19 cellular contexts compared by ENCODE assay signal in the genomic region with DNA sequence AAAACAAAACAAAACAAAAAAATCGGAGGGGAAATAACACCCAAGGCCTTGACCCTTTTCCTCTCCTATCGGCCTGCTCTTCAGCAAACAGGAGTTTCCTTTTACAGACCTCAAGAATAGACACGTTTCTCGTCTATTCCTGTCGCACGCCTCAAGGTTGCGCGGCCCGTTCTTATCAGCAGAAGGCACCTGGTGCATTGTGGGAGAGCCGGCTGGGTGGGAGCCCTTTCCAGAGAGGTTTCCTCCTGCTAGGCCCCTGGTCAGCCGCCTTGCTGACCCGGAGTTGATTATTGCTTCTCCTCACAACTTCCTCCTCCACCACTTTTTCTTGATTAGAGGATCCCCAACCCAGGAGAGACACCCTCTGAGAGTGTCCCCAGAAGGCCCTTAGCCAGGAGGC.
DNase-seq lines count a peak whose midpoint lies in the region; ATAC-seq, FAIRE-seq and TF ChIP-seq lines count a peak whose summit lies in the region.
"Had no signal": no experiment of that assay in that cellular context is flagged by ENCODE, and none has a peak within 500 bp of the region (broad histone marks: within the 10 kb centered on the region; RNA-seq: fewer than 3 reads in every experiment).

No MANE protein-coding gene starts in this region.

- H2AFZ ChIP-seq in K562 (ENCODE audit: low read depth, low read length) = no peak overlapping the region

- CTCF ChIA-PET in K562 (lab: Yijun Ruan, JAX; ENCODE audit: low intra/inter-chr PET ratio) = no interaction called here

- DNase-seq in left cardiac atrium (peak; percentile 45), Right ventricle myocardium inferior (ENCODE audit: missing footprints) (no peak), K562 (ENCODE audit: extremely low read depth in 1 of 4, low spot score in 3 of 4) (peak; percentile 28 to 59 (median 38)), left kidney (ENCODE audit: low read depth, low spot score) (peak; percentile 31), spleen (peak; percentile 83), AG20443 (ENCODE audit: low spot score) (no peak), pons (ENCODE audit: low spot score) (no peak)
- DNase-seq: CD8-positive, alpha-beta memory T cell; DMS79 treated with DMSO at 0.1 percent for 48 hours; Kasumi-1; MM.1S; NCI-H1105; NCI-H1694; NCI-H524 treated with DMSO at 0.1 percent for 48 hours; Peyer's patch; SHP77 had no signal

- no peak overlapping the region for H3K27ac ChIP-seq in K562 (ENCODE audit: extremely low read depth, low read depth, low read length)
- H3K27ac ChIP-seq in spleen = peak overlapping the region in 7 of 8 donors; percentile 26 to 74 (median 67)
- H3K27ac ChIP-seq: 22Rv1, Peyer's patch had no signal

- H3K79me2 ChIP-seq in K562 (ENCODE audit: control insufficient read depth, insufficient read depth, low read length) = no peaks in the 10 kb centered on the region

- under 1% methylated on average over 10 of the region's 12 CpGs for WGBS in K562 (ENCODE audit: insufficient coverage, low coverage, missing lambda C conversion rate)
- WGBS in spleen, 5 donors = 13 to 37% (median 16%) methylated on average over 12 of the region's 12 CpGs

- TF ChIP-seq POLR2A in K562 (conservative IDR thresholded peaks at IDR 0.05) (no peak), spleen (IDR thresholded peaks at IDR 0.05) (no peak)

- TF ChIP-seq RAD21 in K562 (CRISPR knock-in tag; conservative IDR thresholded peaks at IDR 0.05 in 1 of 2, IDR thresholded peaks at IDR 0.05 in 1 of 2) = no peak

- ATAC-seq in left cardiac atrium (no peak), Right ventricle myocardium inferior (no peak), K562 (peak; percentile 84), GM18907 (IDR thresholded peaks at IDR 0.05; ENCODE audit: unreplicated experiment) (no peak)
- ATAC-seq: HCT116 had no signal

- H3K36me3 ChIP-seq in K562 (ENCODE audit: control insufficient read depth, insufficient read depth, low read length) (no peaks in the 10 kb centered on the region), spleen (no peaks in the 10 kb centered on the region)
- H3K36me3 ChIP-seq: Peyer's patch had no signal

- no peaks in the 10 kb centered on the region for H4K20me1 ChIP-seq in K562 (replicated peaks; ENCODE audit: control insufficient read depth, insufficient read depth, low read length)

- no peaks in the 10 kb centered on the region for H3K9me1 ChIP-seq in K562 (ENCODE audit: control insufficient read depth, insufficient read depth, low read length)

- H3K9me3 ChIP-seq in K562 (replicated peaks; ENCODE audit: control insufficient read depth, insufficient read depth, low read depth, low read length) (no peaks in the 10 kb centered on the region), spleen (peaks cover 0 to 18% (median 3%) of the 10 kb centered on the region in 8 donors)
- H3K9me3 ChIP-seq: Peyer's patch had no signal

- TF ChIP-seq EP300 in K562 (IDR thresholded peaks at IDR 0.05; ENCODE audit: low read length) = no peak

- intact Hi-C loops in left cardiac atrium (cut with DNase I) (no loop called here), Right ventricle myocardium inferior (cut with DNase I) (no loop called here), K562 (cut with micrococcal nuclease) (no loop called here), spleen (cut with DNase I; ENCODE audit: low total_unique reads) (no loop called here)

- H3K27me3 ChIP-seq in K562 (ENCODE audit: control insufficient read depth in 2 of 2, insufficient read depth in 2 of 2, low read length in 2 of 2) (peaks cover 0 to 6% of the 10 kb centered on the region in 2 experiments; a peak in 1 of 5 replicates), spleen (replicated peaks in 1 of 7) (peaks cover 0 to 35% (median 0%) of the 10 kb centered on the region in 7 donors)
- H3K27me3 ChIP-seq: Peyer's patch had no signal

- TF ChIP-seq CTCF in K562 (IDR thresholded peaks at IDR 0.05 in 2 of 3, conservative IDR thresholded peaks at IDR 0.05 in 1 of 3; ENCODE audit: insufficient read depth in 2 of 3, low read depth in 1 of 3, low read length in 3 of 3) (no peak), spleen (IDR thresholded peaks at IDR 0.05 in 8 of 11, conservative IDR thresholded peaks at IDR 0.05 in 3 of 11) (no peak)

- POLR2A ChIA-PET in K562 (lab: Yijun Ruan, JAX) = no interaction called here

- H3K4me3 ChIP-seq in K562 (no peak overlapping the region), spleen (no peak overlapping the region)
- H3K4me3 ChIP-seq: Peyer's patch had no signal

- BruUV-seq in K562 (replicated peaks; lab: Mats Ljungman, UMichigan) = no TSS peak

- H3K4me1 ChIP-seq in K562 (replicated peaks in 1 of 2; ENCODE audit: control insufficient read depth in 2 of 2, insufficient read depth in 2 of 2, low read length in 2 of 2) (no peaks in the 10 kb centered on the region; a peak in 1 of 5 replicates), spleen (peaks cover 0 to 19% (median 8%) of the 10 kb centered on the region in 6 donors)
- H3K4me1 ChIP-seq: Peyer's patch had no signal

- FAIRE-seq in K562 (lab: Jason Lieb, UNC) = no peak

- H3K4me2 ChIP-seq in K562 (ENCODE audit: insufficient read depth, low read length) = peak overlapping the region; percentile 32; the same call in 1 of the 2 replicates

- H3K9ac ChIP-seq in K562 (ENCODE audit: insufficient read depth in 1 of 2, low read depth in 2 of 2, low read length in 2 of 2) = no peak overlapping the region

- in situ Hi-C loops in K562 (cut with MboI) = no loop called here

TF ChIP-seq in K562, 482 proteins besides CTCF, POLR2A, EP300 and RAD21 (continues in another document):
- TF ChIP-seq HDAC3 (IDR thresholded peaks at IDR 0.05; ENCODE audit: borderline replicate concordance, partially characterized antibody) (no peak), TAF15 (IDR thresholded peaks at IDR 0.05; ENCODE audit: low read depth, low read length) (no peak), ZNF124 (CRISPR knock-in tag; IDR thresholded peaks at IDR 0.05) (no peak), CBFA2T3 (IDR thresholded peaks at IDR 0.05) (peak; percentile 36; the same call in 1 of the 2 replicates), ZNF133 (CRISPR knock-in tag; IDR thresholded peaks at IDR 0.05) (no peak), TCF3 (CRISPR knock-in tag; IDR thresholded peaks at IDR 0.05) (0 out of 2 replicates have a peak, but pooled peaks have one; percentile 45), ZNF175 (CRISPR knock-in tag; IDR thresholded peaks at IDR 0.05; ENCODE audit: low read depth) (no peak), ZNF511 (CRISPR knock-in tag; IDR thresholded peaks at IDR 0.05) (no peak), NR4A1 (CRISPR knock-in tag; IDR thresholded peaks at IDR 0.05) (no peak), NR4A1 (tag; IDR thresholded peaks at IDR 0.05) (no peak), ZC3H11A (IDR thresholded peaks at IDR 0.05; ENCODE audit: low read depth, low read length) (no peak), RBM17 (IDR thresholded peaks at IDR 0.05; ENCODE audit: borderline replicate concordance, low read depth, low read length) (no peak), TCF7L2 (IDR thresholded peaks at IDR 0.05; ENCODE audit: low read depth, low read length) (no peak), ZNF311 (CRISPR knock-in tag; IDR thresholded peaks at IDR 0.05) (no peak), NONO (IDR thresholded peaks at IDR 0.05; ENCODE audit: low read depth in 2 of 2, low read length in 1 of 2) (no peak), LCOR (CRISPR knock-in tag; IDR thresholded peaks at IDR 0.05) (no peak), NFE2 (IDR thresholded peaks at IDR 0.05; ENCODE audit: low read depth) (no peak), TBP (optimal IDR thresholded peaks at IDR 0.05; ENCODE audit: low read depth, low read length) (no peak), TBL1XR1 (IDR thresholded peaks at IDR 0.05; ENCODE audit: low read length in 2 of 2) (no peak), BCOR (IDR thresholded peaks at IDR 0.05) (no peak), CREB3L1 (IDR thresholded peaks at IDR 0.05; ENCODE audit: borderline replicate concordance, low read depth) (no peak), ZBTB8A (IDR thresholded peaks at IDR 0.05; ENCODE audit: partially characterized antibody) (no peak)
- TF ChIP-seq, protein P1, sequence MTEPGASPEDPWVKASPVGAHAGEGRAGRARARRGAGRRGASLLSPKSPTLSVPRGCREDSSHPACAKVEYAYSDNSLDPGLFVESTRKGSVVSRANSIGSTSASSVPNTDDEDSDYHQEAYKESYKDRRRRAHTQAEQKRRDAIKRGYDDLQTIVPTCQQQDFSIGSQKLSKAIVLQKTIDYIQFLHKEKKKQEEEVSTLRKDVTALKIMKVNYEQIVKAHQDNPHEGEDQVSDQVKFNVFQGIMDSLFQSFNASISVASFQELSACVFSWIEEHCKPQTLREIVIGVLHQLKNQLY (CRISPR knock-in tag; conservative IDR thresholded peaks at IDR 0.05) = no peak
- TF ChIP-seq, protein P2, sequence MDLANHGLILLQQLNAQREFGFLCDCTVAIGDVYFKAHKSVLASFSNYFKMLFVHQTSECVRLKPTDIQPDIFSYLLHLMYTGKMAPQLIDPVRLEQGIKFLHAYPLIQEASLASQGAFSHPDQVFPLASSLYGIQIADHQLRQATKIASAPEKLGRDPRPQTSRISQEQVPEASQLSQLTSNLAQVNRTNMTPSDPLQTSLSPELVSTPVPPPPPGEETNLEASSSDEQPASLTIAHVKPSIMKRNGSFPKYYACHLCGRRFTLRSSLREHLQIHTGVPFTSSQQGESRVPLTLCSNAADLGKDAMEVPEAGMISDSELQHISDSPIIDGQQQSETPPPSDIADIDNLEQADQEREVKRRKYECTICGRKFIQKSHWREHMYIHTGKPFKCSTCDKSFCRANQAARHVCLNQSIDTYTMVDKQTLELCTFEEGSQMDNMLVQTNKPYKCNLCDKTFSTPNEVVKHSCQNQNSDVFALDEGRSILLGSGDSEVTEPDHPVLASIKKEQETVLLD (IDR thresholded peaks at IDR 0.05) = no peak

Comparison
In these comparisons a context has a peak if more than half of its experiments do, and no peak if none do; other contexts are left out.
1. DNase-seq: peak in left cardiac atrium (single experiment), K562 (4 of 4), left kidney (single experiment) and spleen (single experiment); none in Right ventricle myocardium inferior (single experiment), AG20443 (single experiment) and pons (single experiment).